In the genomic region with DNA sequence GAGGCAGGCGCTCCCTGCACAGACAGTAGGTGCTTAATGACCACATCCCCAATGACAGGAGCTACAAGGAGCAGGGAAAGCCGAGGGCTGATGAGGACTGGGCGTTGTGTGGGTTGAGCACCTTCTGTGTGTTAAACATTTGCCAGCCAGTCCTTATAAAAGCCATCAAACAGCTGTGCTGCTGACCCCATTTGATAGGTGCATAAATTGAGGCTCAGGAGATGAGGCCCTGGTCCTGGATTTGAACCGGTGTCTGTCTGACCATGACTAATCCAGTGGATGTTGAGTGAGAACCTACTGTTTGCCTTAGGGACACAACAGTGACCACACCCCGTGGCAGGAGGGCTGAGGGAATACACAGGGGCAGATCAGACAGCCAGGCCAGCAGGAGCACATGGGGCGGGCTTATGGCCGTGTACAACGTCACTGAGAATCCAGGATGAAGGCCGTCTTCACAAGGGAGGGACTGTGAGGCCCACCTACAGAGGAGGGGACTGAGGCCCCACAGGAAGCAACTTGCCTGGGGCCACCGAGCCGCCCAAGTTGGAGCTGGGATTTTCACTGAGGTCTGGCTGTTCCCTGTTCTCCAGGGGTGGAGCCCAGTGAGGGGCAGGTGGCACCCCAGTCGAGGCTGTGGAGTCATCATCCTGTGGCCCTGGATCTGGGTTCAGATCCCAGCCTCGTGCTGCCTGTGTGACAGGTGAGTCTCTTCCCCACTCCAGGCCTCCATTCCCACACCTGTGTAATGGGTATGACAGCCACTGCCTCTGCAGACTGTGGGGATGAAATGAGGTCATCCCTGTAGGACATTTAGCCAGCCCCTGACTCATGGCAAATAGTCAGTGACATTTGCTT, we compare ENCODE assay signal across 1 cellular context.
TF ChIP-seq lines count a peak whose summit lies in the region.

No MANE protein-coding gene starts in this region.

TF ChIP-seq in HepG2, 621 proteins besides CTCF, POLR2A, EP300 and RAD21 (continued from another document and continues in another):
- TF ChIP-seq, protein P1, sequence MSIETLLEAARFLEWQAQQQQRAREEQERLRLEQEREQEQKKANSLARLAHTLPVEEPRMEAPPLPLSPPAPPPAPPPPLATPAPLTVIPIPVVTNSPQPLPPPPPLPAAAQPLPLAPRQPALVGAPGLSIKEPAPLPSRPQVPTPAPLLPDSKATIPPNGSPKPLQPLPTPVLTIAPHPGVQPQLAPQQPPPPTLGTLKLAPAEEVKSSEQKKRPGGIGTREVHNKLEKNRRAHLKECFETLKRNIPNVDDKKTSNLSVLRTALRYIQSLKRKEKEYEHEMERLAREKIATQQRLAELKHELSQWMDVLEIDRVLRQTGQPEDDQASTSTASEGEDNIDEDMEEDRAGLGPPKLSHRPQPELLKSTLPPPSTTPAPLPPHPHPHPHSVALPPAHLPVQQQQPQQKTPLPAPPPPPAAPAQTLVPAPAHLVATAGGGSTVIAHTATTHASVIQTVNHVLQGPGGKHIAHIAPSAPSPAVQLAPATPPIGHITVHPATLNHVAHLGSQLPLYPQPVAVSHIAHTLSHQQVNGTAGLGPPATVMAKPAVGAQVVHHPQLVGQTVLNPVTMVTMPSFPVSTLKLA (IDR thresholded peaks at IDR 0.05), result peak; percentile 62; the same call in 1 of the 2 replicates
- 0 out of 2 replicates have a peak, but pooled peaks have one; percentile 62 for TF ChIP-seq ZFP36L1 (CRISPR knock-in tag; IDR thresholded peaks at IDR 0.05)
- 0 out of 2 replicates have a peak, but pooled peaks have one; percentile 13 for TF ChIP-seq ZBTB21 (CRISPR knock-in tag; IDR thresholded peaks at IDR 0.05)
- TF ChIP-seq KLF16 (CRISPR knock-in tag; IDR thresholded peaks at IDR 0.05), result peak in 1 of 2 experiments; percentile 25; a peak in 1 of 4 replicates
- TF ChIP-seq MED1 (CRISPR knock-in tag; IDR thresholded peaks at IDR 0.05), result peak; percentile 47; the same call in 1 of the 2 replicates
- peak; percentile 27; the same call in 1 of the 2 replicates for TF ChIP-seq ZNF3 (CRISPR knock-in tag; IDR thresholded peaks at IDR 0.05)
- TF ChIP-seq, protein P2, sequence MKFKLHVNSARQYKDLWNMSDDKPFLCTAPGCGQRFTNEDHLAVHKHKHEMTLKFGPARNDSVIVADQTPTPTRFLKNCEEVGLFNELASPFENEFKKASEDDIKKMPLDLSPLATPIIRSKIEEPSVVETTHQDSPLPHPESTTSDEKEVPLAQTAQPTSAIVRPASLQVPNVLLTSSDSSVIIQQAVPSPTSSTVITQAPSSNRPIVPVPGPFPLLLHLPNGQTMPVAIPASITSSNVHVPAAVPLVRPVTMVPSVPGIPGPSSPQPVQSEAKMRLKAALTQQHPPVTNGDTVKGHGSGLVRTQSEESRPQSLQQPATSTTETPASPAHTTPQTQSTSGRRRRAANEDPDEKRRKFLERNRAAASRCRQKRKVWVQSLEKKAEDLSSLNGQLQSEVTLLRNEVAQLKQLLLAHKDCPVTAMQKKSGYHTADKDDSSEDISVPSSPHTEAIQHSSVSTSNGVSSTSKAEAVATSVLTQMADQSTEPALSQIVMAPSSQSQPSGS (CRISPR knock-in tag; IDR thresholded peaks at IDR 0.05), result 0 out of 2 replicates have a peak, but pooled peaks have one; percentile 17
- TF ChIP-seq ADNP (CRISPR knock-in tag; IDR thresholded peaks at IDR 0.05), result peak; percentile 88
- no peak for TF ChIP-seq ZNF10 (CRISPR knock-in tag; IDR thresholded peaks at IDR 0.05; ENCODE audit: borderline replicate concordance, low read depth)
- TF ChIP-seq POGZ (CRISPR knock-in tag; IDR thresholded peaks at IDR 0.05), result 0 out of 2 replicates have a peak, but pooled peaks have one; percentile 9
- peak; percentile 78 for TF ChIP-seq FOSL2 (CRISPR knock-in tag; IDR thresholded peaks at IDR 0.05)
- peak in 1 of 2 experiments; percentile 25; a peak in 1 of 4 replicates for TF ChIP-seq NR2F1 (CRISPR knock-in tag; IDR thresholded peaks at IDR 0.05)
- peak; percentile 24; the same call in 1 of the 2 replicates for TF ChIP-seq DMAP1 (CRISPR knock-in tag; IDR thresholded peaks at IDR 0.05)
- TF ChIP-seq NFKBIZ (CRISPR knock-in tag; IDR thresholded peaks at IDR 0.05), result 0 out of 2 replicates have a peak, but pooled peaks have one; percentile 11
- TF ChIP-seq MXI1 (IDR thresholded peaks at IDR 0.05; ENCODE audit: borderline replicate concordance, low read depth, low read length), result peak; percentile 74; the same call in 1 of the 3 replicates
- TF ChIP-seq ZNF781 (CRISPR knock-in tag; IDR thresholded peaks at IDR 0.05; ENCODE audit: borderline replicate concordance, not compliant biosample characterization), result no peak
- no peak for TF ChIP-seq PHF5A (CRISPR knock-in tag; IDR thresholded peaks at IDR 0.05; ENCODE audit: low read depth, unreplicated experiment)
- 0 out of 2 replicates have a peak, but pooled peaks have one; percentile 76 for TF ChIP-seq GLI4 (CRISPR knock-in tag; IDR thresholded peaks at IDR 0.05; ENCODE audit: borderline replicate concordance)
- 0 out of 2 replicates have a peak, but pooled peaks have one; percentile 36 for TF ChIP-seq PCBP1 (IDR thresholded peaks at IDR 0.05; ENCODE audit: borderline replicate concordance, low read depth, low read length)
- TF ChIP-seq, protein P3, sequence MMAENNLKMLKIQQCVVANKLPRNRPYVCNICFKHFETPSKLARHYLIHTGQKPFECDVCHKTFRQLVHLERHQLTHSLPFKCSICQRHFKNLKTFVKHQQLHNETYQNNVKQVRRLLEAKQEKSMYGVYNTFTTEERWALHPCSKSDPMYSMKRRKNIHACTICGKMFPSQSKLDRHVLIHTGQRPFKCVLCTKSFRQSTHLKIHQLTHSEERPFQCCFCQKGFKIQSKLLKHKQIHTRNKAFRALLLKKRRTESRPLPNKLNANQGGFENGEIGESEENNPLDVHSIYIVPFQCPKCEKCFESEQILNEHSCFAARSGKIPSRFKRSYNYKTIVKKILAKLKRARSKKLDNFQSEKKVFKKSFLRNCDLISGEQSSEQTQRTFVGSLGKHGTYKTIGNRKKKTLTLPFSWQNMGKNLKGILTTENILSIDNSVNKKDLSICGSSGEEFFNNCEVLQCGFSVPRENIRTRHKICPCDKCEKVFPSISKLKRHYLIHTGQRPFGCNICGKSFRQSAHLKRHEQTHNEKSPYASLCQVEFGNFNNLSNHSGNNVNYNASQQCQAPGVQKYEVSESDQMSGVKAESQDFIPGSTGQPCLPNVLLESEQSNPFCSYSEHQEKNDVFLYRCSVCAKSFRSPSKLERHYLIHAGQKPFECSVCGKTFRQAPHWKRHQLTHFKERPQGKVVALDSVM (CRISPR knock-in tag; IDR thresholded peaks at IDR 0.05), result 0 out of 2 replicates have a peak, but pooled peaks have one; percentile 9
- no peak for TF ChIP-seq NCOA2 (CRISPR knock-in tag; IDR thresholded peaks at IDR 0.05)
- TF ChIP-seq YY1 (IDR thresholded peaks at IDR 0.05; ENCODE audit: insufficient read depth, insufficient replicate concordance, low read depth, low read length), result peak; percentile 20
- TF ChIP-seq ZFY (CRISPR knock-in tag; IDR thresholded peaks at IDR 0.05), result peak; percentile 25; the same call in 1 of the 2 replicates
- 0 out of 2 replicates have a peak, but pooled peaks have one; percentile 38 for TF ChIP-seq ZNF431 (CRISPR knock-in tag; IDR thresholded peaks at IDR 0.05; ENCODE audit: borderline replicate concordance, low read depth)
- TF ChIP-seq, protein P4, sequence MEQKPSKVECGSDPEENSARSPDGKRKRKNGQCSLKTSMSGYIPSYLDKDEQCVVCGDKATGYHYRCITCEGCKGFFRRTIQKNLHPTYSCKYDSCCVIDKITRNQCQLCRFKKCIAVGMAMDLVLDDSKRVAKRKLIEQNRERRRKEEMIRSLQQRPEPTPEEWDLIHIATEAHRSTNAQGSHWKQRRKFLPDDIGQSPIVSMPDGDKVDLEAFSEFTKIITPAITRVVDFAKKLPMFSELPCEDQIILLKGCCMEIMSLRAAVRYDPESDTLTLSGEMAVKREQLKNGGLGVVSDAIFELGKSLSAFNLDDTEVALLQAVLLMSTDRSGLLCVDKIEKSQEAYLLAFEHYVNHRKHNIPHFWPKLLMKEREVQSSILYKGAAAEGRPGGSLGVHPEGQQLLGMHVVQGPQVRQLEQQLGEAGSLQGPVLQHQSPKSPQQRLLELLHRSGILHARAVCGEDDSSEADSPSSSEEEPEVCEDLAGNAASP (CRISPR knock-in tag; IDR thresholded peaks at IDR 0.05; ENCODE audit: borderline replicate concordance), result peak; percentile 35; the same call in 1 of the 2 replicates
- TF ChIP-seq, protein P5, sequence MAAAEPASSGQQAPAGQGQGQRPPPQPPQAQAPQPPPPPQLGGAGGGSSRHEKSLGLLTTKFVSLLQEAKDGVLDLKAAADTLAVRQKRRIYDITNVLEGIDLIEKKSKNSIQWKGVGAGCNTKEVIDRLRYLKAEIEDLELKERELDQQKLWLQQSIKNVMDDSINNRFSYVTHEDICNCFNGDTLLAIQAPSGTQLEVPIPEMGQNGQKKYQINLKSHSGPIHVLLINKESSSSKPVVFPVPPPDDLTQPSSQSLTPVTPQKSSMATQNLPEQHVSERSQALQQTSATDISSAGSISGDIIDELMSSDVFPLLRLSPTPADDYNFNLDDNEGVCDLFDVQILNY (CRISPR knock-in tag; conservative IDR thresholded peaks at IDR 0.05), result no peak
- TF ChIP-seq KMT2A (CRISPR knock-in tag; IDR thresholded peaks at IDR 0.05), result no peak
- TF ChIP-seq, protein P6, sequence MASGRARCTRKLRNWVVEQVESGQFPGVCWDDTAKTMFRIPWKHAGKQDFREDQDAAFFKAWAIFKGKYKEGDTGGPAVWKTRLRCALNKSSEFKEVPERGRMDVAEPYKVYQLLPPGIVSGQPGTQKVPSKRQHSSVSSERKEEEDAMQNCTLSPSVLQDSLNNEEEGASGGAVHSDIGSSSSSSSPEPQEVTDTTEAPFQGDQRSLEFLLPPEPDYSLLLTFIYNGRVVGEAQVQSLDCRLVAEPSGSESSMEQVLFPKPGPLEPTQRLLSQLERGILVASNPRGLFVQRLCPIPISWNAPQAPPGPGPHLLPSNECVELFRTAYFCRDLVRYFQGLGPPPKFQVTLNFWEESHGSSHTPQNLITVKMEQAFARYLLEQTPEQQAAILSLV (CRISPR knock-in tag; IDR thresholded peaks at IDR 0.05; ENCODE audit: borderline replicate concordance), result 0 out of 2 replicates have a peak, but pooled peaks have one; percentile 8
- no peak for TF ChIP-seq FOXA1 (IDR thresholded peaks at IDR 0.05)
- TF ChIP-seq FOXA1 (CRISPR knock-in tag; IDR thresholded peaks at IDR 0.05), result peak; percentile 47; the same call in 1 of the 2 replicates
- TF ChIP-seq, protein P7, sequence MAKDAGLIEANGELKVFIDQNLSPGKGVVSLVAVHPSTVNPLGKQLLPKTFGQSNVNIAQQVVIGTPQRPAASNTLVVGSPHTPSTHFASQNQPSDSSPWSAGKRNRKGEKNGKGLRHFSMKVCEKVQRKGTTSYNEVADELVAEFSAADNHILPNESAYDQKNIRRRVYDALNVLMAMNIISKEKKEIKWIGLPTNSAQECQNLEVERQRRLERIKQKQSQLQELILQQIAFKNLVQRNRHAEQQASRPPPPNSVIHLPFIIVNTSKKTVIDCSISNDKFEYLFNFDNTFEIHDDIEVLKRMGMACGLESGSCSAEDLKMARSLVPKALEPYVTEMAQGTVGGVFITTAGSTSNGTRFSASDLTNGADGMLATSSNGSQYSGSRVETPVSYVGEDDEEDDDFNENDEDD (CRISPR knock-in tag; IDR thresholded peaks at IDR 0.05; ENCODE audit: borderline replicate concordance), result 0 out of 2 replicates have a peak, but pooled peaks have one; percentile 27
- TF ChIP-seq, protein P8, sequence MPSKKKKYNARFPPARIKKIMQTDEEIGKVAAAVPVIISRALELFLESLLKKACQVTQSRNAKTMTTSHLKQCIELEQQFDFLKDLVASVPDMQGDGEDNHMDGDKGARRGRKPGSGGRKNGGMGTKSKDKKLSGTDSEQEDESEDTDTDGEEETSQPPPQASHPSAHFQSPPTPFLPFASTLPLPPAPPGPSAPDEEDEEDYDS (CRISPR knock-in tag; IDR thresholded peaks at IDR 0.05), result 0 out of 2 replicates have a peak, but pooled peaks have one; percentile 16
- 0 out of 2 replicates have a peak, but pooled peaks have one; percentile 14 for TF ChIP-seq SOX5 (CRISPR knock-in tag; IDR thresholded peaks at IDR 0.05; ENCODE audit: borderline replicate concordance)
- 0 out of 2 replicates have a peak, but pooled peaks have one; percentile 13 for TF ChIP-seq NFYC (CRISPR knock-in tag; IDR thresholded peaks at IDR 0.05)
